ENCODE assay signal across 12 cellular contexts in the genomic region with DNA sequence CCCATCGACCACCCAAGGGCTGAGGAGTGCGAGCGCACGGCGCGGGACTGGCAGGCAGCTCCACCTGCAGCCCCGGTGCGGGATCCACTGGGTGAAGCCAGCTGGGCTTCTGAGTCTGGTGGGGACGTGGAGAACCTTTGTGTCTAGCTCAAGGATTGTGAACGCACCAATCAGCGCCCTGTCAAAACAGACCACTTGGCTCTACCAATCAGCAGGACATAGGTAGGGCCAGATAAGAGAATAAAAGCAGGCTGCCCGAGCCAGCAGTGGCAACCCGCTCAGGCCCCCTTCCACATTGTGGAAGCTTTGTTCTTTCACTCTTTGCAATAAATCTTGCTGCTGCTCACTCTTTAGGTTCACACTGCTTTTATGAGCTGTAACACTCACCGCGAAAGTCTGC. TPM values are rescaled to one million over a fixed set of nuclear protein-coding genes. Genes with fewer than 3 reads are reported as not detected.
"Had no signal": no experiment of that assay in that cellular context is flagged by ENCODE, and none has a peak within 500 bp of the region (broad histone marks: within the 10 kb centered on the region; RNA-seq: fewer than 3 reads in every experiment).

No MANE protein-coding gene starts in this region.

RNA-seq across cellular contexts. Expression of gene CYP4F2, which starts 2.2 kb away (rescaled TPM):
- total RNA-seq: activated CD4-positive, alpha-beta T cell treated with anti-CD3 and anti-CD28 coated beads, Interleukin-2, amount 10 ng/mL, durations not matched to agents 7 days and 5 days; cardiac septum; epithelial cell of proximal tubule; left ventricle myocardium superior; myocyte; osteoblast; progenitor cell of endocrine pancreas; right atrium auricular region had no signal

RNA-seq across cellular contexts. Expression of gene CYP4F11, which starts 34.3 kb away (rescaled TPM):
- total RNA-seq: activated CD4-positive, alpha-beta T cell treated with anti-CD3 and anti-CD28 coated beads, Interleukin-2, amount 10 ng/mL, durations not matched to agents 7 days and 5 days; epithelial cell of proximal tubule; myocyte; osteoblast; progenitor cell of endocrine pancreas had no signal

RNA-seq across cellular contexts. Expression of gene OR10H4, which starts 48.8 kb away (rescaled TPM):
- total RNA-seq: activated CD4-positive, alpha-beta T cell treated with anti-CD3 and anti-CD28 coated beads, Interleukin-2, amount 10 ng/mL, durations not matched to agents 7 days and 5 days; cardiac septum; epithelial cell of proximal tubule; kidney; left ventricle myocardium superior; myocyte; osteoblast; progenitor cell of endocrine pancreas; right atrium auricular region; suprapubic skin; transverse colon; uterus had no signal
